Comparison of ENCODE assay signal across 8 cellular contexts in genomic region chr19:52170863-52171320, GRCh38. TPM values are rescaled to one million over a fixed set of nuclear protein-coding genes. Genes with fewer than 3 reads are reported as not detected.
DNase-seq lines count a peak whose midpoint lies in the region; FAIRE-seq and TF ChIP-seq lines count a peak whose summit lies in the region.

No MANE protein-coding gene starts in this region.

- H3K9ac ChIP-seq in HUES48 (ENCODE audit: low read depth, low read length) (peak overlapping the region; percentile 73), iPS-18a (ENCODE audit: low read length) (peak overlapping the region; percentile 64)

- no peak for FAIRE-seq in small intestine (lab: Jason Lieb, UNC)

- peak; percentile 12 for DNase-seq in activated CD4-positive, alpha-beta T cell treated with anti-CD3 and anti-CD28 coated beads for 48 hours
- DNase-seq in activated CD4-positive, alpha-beta T cell treated with anti-CD3 and anti-CD28 coated beads for 1 hour, result no peak
- DNase-seq in astrocyte of the cerebellum (ENCODE audit: low read depth), result no peak
- no peak for DNase-seq in small intestine
- DNase-seq in erythroblast (lab: John Stamatoyannopoulos, UW), result no peak
- DNase-seq in NCI-H1694 (lab: John Stamatoyannopoulos, UW), result no peak

- in situ Hi-C loops in astrocyte of the cerebellum (cut with HindIII; ENCODE audit: low sequenced_read_pairs), result no loop called here

- TF ChIP-seq POLR2A in erythroblast (IDR thresholded peaks at IDR 0.05; ENCODE audit: low read length), result no peak

- peaks cover 11% of the 10 kb centered on the region for H3K4me1 ChIP-seq in HUES48 (ENCODE audit: control insufficient read depth, insufficient read depth, low read length)
- peaks cover 4% of the 10 kb centered on the region for H3K4me1 ChIP-seq in iPS-18a (ENCODE audit: control insufficient read depth, low read depth, low read length)
- peaks cover 0 to 4% of the 10 kb centered on the region in 2 donors for H3K4me1 ChIP-seq in small intestine (ENCODE audit: control insufficient read depth in 2 of 2, insufficient read depth in 1 of 2, low read depth in 1 of 2, low read length in 1 of 2)

- H3K27ac ChIP-seq in HUES48 (ENCODE audit: low read depth, low read length) (peak overlapping the region; percentile 5), iPS-18a (ENCODE audit: low read length) (no peak overlapping the region), small intestine (ENCODE audit: low read depth in 1 of 2, low read length in 1 of 2) (peak overlapping the region; percentile 73 to 95)

- H3K4me3 ChIP-seq in HUES48 (ENCODE audit: low read depth, low read length) (peak overlapping the region; percentile 98), astrocyte of the cerebellum (ENCODE audit: low read depth, low read length) (peak overlapping the region; percentile 92), iPS-18a (ENCODE audit: low read length) (peak overlapping the region; percentile 94), small intestine (ENCODE audit: low read depth in 1 of 2, low read length in 2 of 2) (peak overlapping the region; percentile 62 to 77)

- H3K27me3 ChIP-seq in HUES48 (ENCODE audit: control insufficient read depth, insufficient read depth, low read length) (no peaks in the 10 kb centered on the region; the same call in 1 of the 2 replicates), iPS-18a (ENCODE audit: control insufficient read depth, insufficient read depth, low read length) (peaks cover 20% of the 10 kb centered on the region), small intestine (ENCODE audit: control insufficient read depth in 2 of 2, insufficient read depth in 2 of 2, low read length in 2 of 2) (no peaks in the 10 kb centered on the region)

- H3K9me3 ChIP-seq in HUES48 (ENCODE audit: control insufficient read depth, insufficient read depth, low read length), result no peaks in the 10 kb centered on the region
- H3K9me3 ChIP-seq in iPS-18a (ENCODE audit: control insufficient read depth, low read depth, low read length), result no peaks in the 10 kb centered on the region
- H3K9me3 ChIP-seq in small intestine (ENCODE audit: control insufficient read depth, low read depth), result no peaks in the 10 kb centered on the region

- H3K36me3 ChIP-seq in HUES48 (ENCODE audit: control insufficient read depth, insufficient read depth, low read length), result peaks cover 21% of the 10 kb centered on the region
- H3K36me3 ChIP-seq in iPS-18a (ENCODE audit: control insufficient read depth, low read depth, low read length), result peaks cover 7% of the 10 kb centered on the region
- peaks cover 4 to 8% of the 10 kb centered on the region in 2 donors for H3K36me3 ChIP-seq in small intestine (ENCODE audit: control insufficient read depth in 2 of 2, insufficient read depth in 2 of 2, low read length in 2 of 2)

- TF ChIP-seq CTCF in astrocyte of the cerebellum (IDR thresholded peaks at IDR 0.05; ENCODE audit: low read depth, low read length, missing control alignments), result no peak

- 0 to 1% (median 1%) methylated on average over 22 of the region's 22 CpGs for WGBS in small intestine, 3 donors

RNA-seq across cellular contexts. Expression of gene ZNF836, which starts 0.5 kb away (rescaled TPM):
- 1 to 10 TPM; 1.8 to 3.9 (median 3.0) TPM for polyA plus RNA-seq in small intestine

RNA-seq across cellular contexts. Expression of gene PPP2R1A, which starts 19.0 kb away (rescaled TPM):
- polyA plus RNA-seq in small intestine, result 100 to 1,000 TPM; 131 to 147 (median 144) TPM

RNA-seq across cellular contexts. Expression of gene ZNF616, which starts 31.2 kb away (rescaled TPM):
- 1 to 10 TPM; 1.1 to 2.5 (median 1.9) TPM for polyA plus RNA-seq in small intestine
